Comparison of ENCODE assay signal across 1 cellular context in the genomic region with DNA sequence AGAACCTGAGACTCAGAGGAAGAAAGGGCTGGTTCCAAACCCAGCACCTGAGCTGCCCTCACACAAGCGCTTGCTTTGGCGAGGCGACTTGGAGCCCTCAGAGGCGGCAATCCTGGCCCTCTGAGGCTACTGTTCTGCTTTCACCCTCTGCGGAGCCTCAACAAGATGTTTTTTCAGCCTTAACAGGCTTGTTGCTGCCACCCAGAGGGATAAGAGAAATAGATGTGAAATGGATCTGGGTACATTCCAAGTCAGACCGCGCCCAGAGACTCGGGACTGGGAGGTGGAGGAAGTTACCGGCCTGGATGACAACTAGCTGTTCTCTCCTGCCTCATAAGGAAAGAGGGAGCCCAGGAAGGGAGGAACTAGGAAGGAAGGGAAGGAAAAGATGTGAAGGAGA.
TF ChIP-seq lines count a peak whose summit lies in the region.

No MANE protein-coding gene starts in this region.

TF ChIP-seq in IMR-90, 13 proteins besides CTCF, POLR2A, EP300 and RAD21 (continued from another document):
- TF ChIP-seq, protein P1, sequence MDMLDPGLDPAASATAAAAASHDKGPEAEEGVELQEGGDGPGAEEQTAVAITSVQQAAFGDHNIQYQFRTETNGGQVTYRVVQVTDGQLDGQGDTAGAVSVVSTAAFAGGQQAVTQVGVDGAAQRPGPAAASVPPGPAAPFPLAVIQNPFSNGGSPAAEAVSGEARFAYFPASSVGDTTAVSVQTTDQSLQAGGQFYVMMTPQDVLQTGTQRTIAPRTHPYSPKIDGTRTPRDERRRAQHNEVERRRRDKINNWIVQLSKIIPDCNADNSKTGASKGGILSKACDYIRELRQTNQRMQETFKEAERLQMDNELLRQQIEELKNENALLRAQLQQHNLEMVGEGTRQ (IDR thresholded peaks at IDR 0.05; ENCODE audit: low read depth, low read length), result no peak
- TF ChIP-seq MAZ (IDR thresholded peaks at IDR 0.05; ENCODE audit: borderline replicate concordance, low read depth, low read length) (no peak), NFE2L2 (IDR thresholded peaks at IDR 0.05; ENCODE audit: low read depth, low read length) (no peak), RFX5 (IDR thresholded peaks at IDR 0.05; ENCODE audit: low read depth, low read length) (no peak), RCOR1 (IDR thresholded peaks at IDR 0.05; ENCODE audit: insufficient replicate concordance, low read length) (no peak), SMC3 (IDR thresholded peaks at IDR 0.05; ENCODE audit: low read depth, low read length) (no peak), FOS (IDR thresholded peaks at IDR 0.05; ENCODE audit: low read depth, low read length) (no peak), CEBPB (IDR thresholded peaks at IDR 0.05; ENCODE audit: low read depth, low read length) (no peak)
